In genomic region chr14:60915781-60916180, GRCh38 we compare ENCODE assay signal across 29 cellular contexts.
"Had no signal": no experiment of that assay in that cellular context is flagged by ENCODE, and none has a peak within 500 bp of the region (broad histone marks: within the 10 kb centered on the region; RNA-seq: fewer than 3 reads in every experiment).

No MANE protein-coding gene starts in this region.

- DNase-seq: dermis blood vessel endothelial cell; effector memory CD4-positive, alpha-beta T cell; foreskin melanocyte; glutamatergic neuron; heart right ventricle; hippocampal formation; islet precursor cell; kidney glomerular epithelial cell; left colon; left ventricle myocardium superior; lower lobe of right lung; naive B cell; right lobe of liver; stimulated activated CD4-positive, alpha-beta T cell treated with anti-CD3 and anti-CD28 coated beads, Interleukin-12 subunit alpha, Interleukin-12 subunit beta, amount 100 ng/mL, for 4 hours; stimulated activated CD4-positive, alpha-beta T cell treated with anti-CD3 and anti-CD28 coated beads, Interleukin-1b, Interleukin-23, amount 100 ng/mL, for 48 hours; stimulated activated CD4-positive, alpha-beta T cell treated with anti-CD3 and anti-CD28 coated beads, Interleukin-4, amount 100 ng/mL, for 1 hour; stimulated activated CD8-positive, alpha-beta memory T cell treated with anti-CD3 and anti-CD28 coated beads, Interleukin-4, amount 100 ng/mL, for 48 hours; stimulated activated naive CD4-positive, alpha-beta T cell; stimulated activated naive CD8-positive, alpha-beta T cell treated with anti-CD3 and anti-CD28 coated beads, Interleukin-15, amount 100 ng/mL, for 72 hours; transverse colon; upper lobe of right lung; uterus had no signal

- H3K4me1 ChIP-seq: esophagus muscularis mucosa, lower lobe of right lung, parathyroid adenoma, right lobe of liver, suprapubic skin, transverse colon, upper lobe of right lung, uterus had no signal

- H3K9ac ChIP-seq: parathyroid adenoma had no signal

- H3K27ac ChIP-seq: coronary artery, esophagus muscularis mucosa, heart right ventricle, lower lobe of right lung, neutrophil, parathyroid adenoma, right lobe of liver, suprapubic skin, transverse colon, upper lobe of right lung, uterus had no signal

- H3K27me3 ChIP-seq: esophagus muscularis mucosa, heart right ventricle, neutrophil, right lobe of liver, suprapubic skin, transverse colon, upper lobe of right lung, uterus had no signal

- ATAC-seq: heart right ventricle; left colon; left ventricle myocardium superior; lower lobe of right lung; natural killer cell treated with Interleukin-12 subunit alpha and Interleukin-12 subunit beta and Interleukin-15 and Interleukin-18, amount 100 ng/mL, for 72 hours; right lobe of liver; stimulated activated naive CD8-positive, alpha-beta T cell treated with anti-CD3 and anti-CD28 coated beads, Interleukin-15, amount 100 ng/mL, for 72 hours; upper lobe of right lung had no signal

- H3K4me2 ChIP-seq: smooth muscle cell had no signal

- H2AFZ ChIP-seq: parathyroid adenoma had no signal

- H3K9me3 ChIP-seq: esophagus muscularis mucosa, lower lobe of right lung, neutrophil, right lobe of liver, suprapubic skin, transverse colon, upper lobe of right lung, uterus had no signal

- H3K4me3 ChIP-seq: coronary artery, esophagus muscularis mucosa, heart right ventricle, lower lobe of right lung, right lobe of liver, smooth muscle cell, suprapubic skin, transverse colon, upper lobe of right lung, uterus had no signal

- H3K36me3 ChIP-seq: heart right ventricle, lower lobe of right lung, neutrophil, right lobe of liver, suprapubic skin, transverse colon, upper lobe of right lung, uterus had no signal
